In genomic region chr2:127387655-127388422, GRCh38 we compare ENCODE assay signal across 8 cellular contexts. TPM values are rescaled to one million over a fixed set of nuclear protein-coding genes. Genes with fewer than 3 reads are reported as not detected.
DNase-seq lines count a peak whose midpoint lies in the region; ATAC-seq lines count a peak whose summit lies in the region.

MAP3K2 (minus strand) TSS chr2:127387975; CDS start chr2:127343129, 44,846 bp downstream.

- H3K27ac ChIP-seq in epithelial cell of prostate, result peak within 1 kb of the TSS; percentile 91

- ATAC-seq in GM21526 (IDR thresholded peaks at IDR 0.05; ENCODE audit: low FRiP score, unreplicated experiment), result peak; percentile 64

- DNase-seq in DMS 273 (lab: John Stamatoyannopoulos, UW; ENCODE audit: unreplicated experiment) (peak; percentile 98), HuH-7.5 (ENCODE audit: low spot score) (peak; percentile 97), OCI-M1 (lab: John Stamatoyannopoulos, UW) (peak; percentile 96), activated T-cell treated with anti-CD3 and anti-CD28 coated beads for 48 hours (ENCODE audit: low read depth) (peak; percentile 99), epithelial cell of prostate (ENCODE audit: low read depth, low spot score) (no peak), mucosa of gallbladder (ENCODE audit: low spot score) (peak; percentile 94)
- peak; percentile 92 for DNase-seq in stimulated activated CD8-positive, alpha-beta memory T cell treated with anti-CD3 and anti-CD28 coated beads, Interleukin-4, amount 100 ng/mL, for 24 hours (ENCODE audit: low read depth)

RNA-seq across cellular contexts. Expression of gene MAP3K2, which starts in this region (rescaled TPM):
- total RNA-seq in mucosa of gallbladder, result 71.0 TPM
